Comparison of ENCODE assay signal across 8 cellular contexts in genomic region chr2:240452471-240453256, GRCh38. TPM values are rescaled to one million over a fixed set of nuclear protein-coding genes. Genes with fewer than 3 reads are reported as not detected.
DNase-seq lines count a peak whose midpoint lies in the region; ATAC-seq and TF ChIP-seq lines count a peak whose summit lies in the region.

No MANE protein-coding gene starts in this region.

- intact Hi-C loops in activated CD4-positive, alpha-beta T cell treated with anti-CD3 and anti-CD28 coated beads, Interleukin-2, amount 10 ng/mL, durations not matched to agents 24 days and 14 days (cut with micrococcal nuclease) = no loop called here
- intact Hi-C loops in Panc1 (cut with micrococcal nuclease; ENCODE audit: unreplicated experiment) = no loop called here
- intact Hi-C loops in testis (cut with DNase I; ENCODE audit: low total_unique reads) = no loop called here

- H3K4me3 Mint-ChIP-seq in activated CD4-positive, alpha-beta T cell treated with anti-CD3 and anti-CD28 coated beads, Interleukin-2, amount 10 ng/mL, durations not matched to agents 24 days and 14 days = no peak overlapping the region

- POLR2A ChIA-PET in Panc1 (lab: Charles Lee) = no interaction called here

- H3K4me1 Mint-ChIP-seq in activated CD4-positive, alpha-beta T cell treated with anti-CD3 and anti-CD28 coated beads, Interleukin-2, amount 10 ng/mL, durations not matched to agents 24 days and 14 days = peaks cover 3% of the 10 kb centered on the region

- H3K27ac Mint-ChIP-seq in activated CD4-positive, alpha-beta T cell treated with anti-CD3 and anti-CD28 coated beads, Interleukin-2, amount 10 ng/mL, durations not matched to agents 24 days and 14 days = no peak overlapping the region

- BruUV-seq in Panc1 (replicated peaks; lab: Mats Ljungman, UMichigan) = no TSS peak

- in situ Hi-C loops in Panc1 (cut with HindIII; ENCODE audit: low pct_unique_long_range_greater_than_20kb, low sequenced_read_pairs) = no loop called here

- H3K9me3 Mint-ChIP-seq in activated CD4-positive, alpha-beta T cell treated with anti-CD3 and anti-CD28 coated beads, Interleukin-2, amount 10 ng/mL, durations not matched to agents 24 days and 14 days = no peaks in the 10 kb centered on the region

- H3K9me3 ChIP-seq in Panc1 (ENCODE audit: control insufficient read depth, insufficient read depth, low read depth, low read length) = no peaks in the 10 kb centered on the region
- H3K9me3 ChIP-seq in endocrine pancreas (ENCODE audit: control insufficient read depth, low read length) = no peaks in the 10 kb centered on the region
- no peaks in the 10 kb centered on the region for H3K9me3 ChIP-seq in testis

- TF ChIP-seq POLR2A in testis (IDR thresholded peaks at IDR 0.05) = no peak

- no peaks in the 10 kb centered on the region for H3K36me3 Mint-ChIP-seq in activated CD4-positive, alpha-beta T cell treated with anti-CD3 and anti-CD28 coated beads, Interleukin-2, amount 10 ng/mL, durations not matched to agents 24 days and 14 days (ENCODE audit: low read depth)

- peak; percentile 66 for DNase-seq in activated CD4-positive, alpha-beta T cell treated with anti-CD3 and anti-CD28 coated beads, Interleukin-2, amount 10 ng/mL, durations not matched to agents 24 days and 14 days
- no peak for DNase-seq in activated CD4-positive, alpha-beta T cell treated with anti-CD3 and anti-CD28 coated beads for 48 hours
- no peak for DNase-seq in Panc1 (ENCODE audit: low read depth, low spot score)
- peak; percentile 59 to 62 for DNase-seq in lung microvascular endothelial cell (ENCODE audit: low read depth in 2 of 2)
- peak; percentile 84 for DNase-seq in testis
- no peak for DNase-seq in NCI-H1694 treated with DMSO at 0.1 percent for 48 hours (lab: John Stamatoyannopoulos, UW)
- DNase-seq in RKO (ENCODE audit: low spot score) = no peak

- peaks cover 45% of the 10 kb centered on the region for H3K27me3 Mint-ChIP-seq in activated CD4-positive, alpha-beta T cell treated with anti-CD3 and anti-CD28 coated beads, Interleukin-2, amount 10 ng/mL, durations not matched to agents 24 days and 14 days

- no peak for TF ChIP-seq CTCF in Panc1 (IDR thresholded peaks at IDR 0.05)
- no peak for TF ChIP-seq CTCF in testis (IDR thresholded peaks at IDR 0.05)

- H3K27ac ChIP-seq in Panc1 (ENCODE audit: low read length) (peak overlapping the region; percentile 71; the same call in 1 of the 2 replicates), testis (no peak overlapping the region)

- WGBS in testis, 2 donors = 1% methylated on average over 49 of the region's 102 CpGs; no CpG with 5 or more reads in 1 of the 2 donors

- ATAC-seq in Panc1 = peak; percentile 85

- peak overlapping the region; percentile 43 to 58 for H3K4me3 ChIP-seq in Panc1 (ENCODE audit: low read depth in 2 of 2, low read length in 2 of 2)
- no peak overlapping the region for H3K4me3 ChIP-seq in endocrine pancreas (ENCODE audit: control insufficient read depth, insufficient read depth, low read length)
- peak overlapping the region; percentile 55 to 56 for H3K4me3 ChIP-seq in testis

- peak overlapping the region; percentile 10 for H3K9ac ChIP-seq in endocrine pancreas (ENCODE audit: control insufficient read depth, insufficient read depth, low read length)

- peaks cover 55% of the 10 kb centered on the region for H3K4me1 ChIP-seq in Panc1 (ENCODE audit: control insufficient read depth, insufficient read depth, low read length)
- no peaks in the 10 kb centered on the region for H3K4me1 ChIP-seq in endocrine pancreas (ENCODE audit: control insufficient read depth, insufficient read depth, low read length)
- peaks cover 54% of the 10 kb centered on the region for H3K4me1 ChIP-seq in testis

- CTCF ChIA-PET in Panc1 (lab: Charles Lee) = no interaction called here

- no peaks in the 10 kb centered on the region for H3K36me3 ChIP-seq in Panc1 (ENCODE audit: control insufficient read depth, insufficient read depth, low read length)
- H3K36me3 ChIP-seq in endocrine pancreas (ENCODE audit: control insufficient read depth, insufficient read depth, low read length) = no peaks in the 10 kb centered on the region
- no peaks in the 10 kb centered on the region for H3K36me3 ChIP-seq in testis (ENCODE audit: low read depth, missing control alignments)

- no peaks in the 10 kb centered on the region for H3K27me3 ChIP-seq in Panc1 (ENCODE audit: control insufficient read depth, insufficient read depth, low read length)
- H3K27me3 ChIP-seq in endocrine pancreas (ENCODE audit: control insufficient read depth, insufficient read depth, low read length) = no peaks in the 10 kb centered on the region
- H3K27me3 ChIP-seq in testis = no peaks in the 10 kb centered on the region

RNA-seq across cellular contexts. Expression of gene GPC1, which starts 17.2 kb away (rescaled TPM):
- 5.9 and 6.6 TPM in 2 replicates for total RNA-seq in activated CD4-positive, alpha-beta T cell treated with anti-CD3 and anti-CD28 coated beads, Interleukin-2, amount 10 ng/mL, durations not matched to agents 24 days and 14 days
- total RNA-seq in Panc1 (2021; ENCODE audit: unreplicated experiment) = 88.7 TPM
- polyA plus RNA-seq in Panc1 (2012; ENCODE audit: insufficient read length) = 117 TPM
- 2.4 and 11.3 TPM in 2 replicates for total RNA-seq in lung microvascular endothelial cell
- total RNA-seq in testis = 100 to 1,000 TPM; 244 to 479 TPM
- 74.2 TPM for polyA plus RNA-seq in testis (ENCODE audit: insufficient read depth, low read depth, low replicate concordance)

Comparison
In these comparisons a context has a peak if more than half of its experiments do, and no peak if none do; other contexts are left out.
1. DNase-seq: peak in activated CD4-positive, alpha-beta T cell treated with anti-CD3 and anti-CD28 coated beads, Interleukin-2, amount 10 ng/mL, durations not matched to agents 24 days and 14 days (single experiment), lung microvascular endothelial cell (2 of 2) and testis (single experiment); none in activated CD4-positive, alpha-beta T cell treated with anti-CD3 and anti-CD28 coated beads for 48 hours (single experiment), Panc1 (single experiment), NCI-H1694 treated with DMSO at 0.1 percent for 48 hours (single experiment) and RKO (single experiment).